ENCODE assay signal across 9 cellular contexts in genomic region chr1:205343431-205344009, GRCh38. TPM values are rescaled to one million over a fixed set of nuclear protein-coding genes. Genes with fewer than 3 reads are reported as not detected.
DNase-seq lines count a peak whose midpoint lies in the region; ATAC-seq and TF ChIP-seq lines count a peak whose summit lies in the region.
"Had no signal": no experiment of that assay in that cellular context is flagged by ENCODE, and none has a peak within 500 bp of the region (broad histone marks: within the 10 kb centered on the region; RNA-seq: fewer than 3 reads in every experiment).

No MANE protein-coding gene starts in this region.

- no peak overlapping the region for H3K4me3 Mint-ChIP-seq in activated CD8-positive, alpha-beta memory T cell treated with anti-CD3 and anti-CD28 coated beads, Interleukin-2, amount 10 ng/mL, durations not matched to agents 7 days and 5 days

- peaks cover 76% of the 10 kb centered on the region for H3K27me3 Mint-ChIP-seq in activated CD8-positive, alpha-beta memory T cell treated with anti-CD3 and anti-CD28 coated beads, Interleukin-2, amount 10 ng/mL, durations not matched to agents 7 days and 5 days

- no peak overlapping the region for H3K27ac Mint-ChIP-seq in activated CD8-positive, alpha-beta memory T cell treated with anti-CD3 and anti-CD28 coated beads, Interleukin-2, amount 10 ng/mL, durations not matched to agents 7 days and 5 days

- TF ChIP-seq POLR2A in body of pancreas (IDR thresholded peaks at IDR 0.05) = no peak

- H3K9me3 ChIP-seq in body of pancreas = no peaks in the 10 kb centered on the region
- no peaks in the 10 kb centered on the region for H3K9me3 ChIP-seq in thoracic aorta

- DNase-seq in activated CD8-positive, alpha-beta memory T cell treated with anti-CD3 and anti-CD28 coated beads for 24 hours = peak; percentile 68
- no peak for DNase-seq in activated CD8-positive, alpha-beta memory T cell treated with anti-CD3 and anti-CD28 coated beads, Interleukin-2, amount 10 ng/mL, durations not matched to agents 7 days and 5 days
- DNase-seq in body of pancreas = peak in 2 of 4 donors; percentile 20 to 41
- DNase-seq in kidney tubule cell (ENCODE audit: low spot score) = peak; percentile 19
- no peak for DNase-seq in thoracic aorta (ENCODE audit: low spot score)
- DNase-seq in AG08395 (ENCODE audit: low spot score) = no peak
- no peak for DNase-seq in occipital lobe (lab: John Stamatoyannopoulos, UW)

- TF ChIP-seq CTCF in body of pancreas (IDR thresholded peaks at IDR 0.05) (no peak), thoracic aorta (IDR thresholded peaks at IDR 0.05) (no peak)

- CTCF ChIA-PET in activated CD8-positive, alpha-beta memory T cell treated with anti-CD3 and anti-CD28 coated beads, Interleukin-2, amount 10 ng/mL, durations not matched to agents 7 days and 5 days (lab: Charles Lee) = interaction anchor here (2.9 kb wide), 1 partner anchor 70 kb away, joined by 10 read pairs; no protein-coding TSS in a partner anchor

- H3K4me1 Mint-ChIP-seq in activated CD8-positive, alpha-beta memory T cell treated with anti-CD3 and anti-CD28 coated beads, Interleukin-2, amount 10 ng/mL, durations not matched to agents 7 days and 5 days = peaks cover 25% of the 10 kb centered on the region

- H3K27me3 ChIP-seq in body of pancreas (peaks cover 0 to 4% of the 10 kb centered on the region in 2 donors), thoracic aorta (replicated peaks; ENCODE audit: insufficient read depth) (peaks cover 13% of the 10 kb centered on the region)

- H3K36me3 ChIP-seq in body of pancreas (replicated peaks in 1 of 2; ENCODE audit: insufficient read depth in 1 of 2, low read depth in 2 of 2) = no peaks in the 10 kb centered on the region
- no peaks in the 10 kb centered on the region for H3K36me3 ChIP-seq in thoracic aorta

- H3K27ac ChIP-seq in body of pancreas (no peak overlapping the region), thoracic aorta (no peak overlapping the region)

- no peak for ATAC-seq in activated CD8-positive, alpha-beta memory T cell treated with anti-CD3 and anti-CD28 coated beads, Interleukin-2, amount 10 ng/mL, durations not matched to agents 7 days and 5 days
- ATAC-seq in body of pancreas (peak; percentile 25), thoracic aorta (ENCODE audit: insufficient number of reproducible peaks, low FRiP score, low read depth) (no peak), GM21619 (IDR thresholded peaks at IDR 0.05; ENCODE audit: unreplicated experiment) (no peak)

- no peak overlapping the region for H3K4me3 ChIP-seq in body of pancreas
- peak overlapping the region; percentile 65 for H3K4me3 ChIP-seq in thoracic aorta

- H3K4me1 ChIP-seq in body of pancreas (peaks cover 16% of the 10 kb centered on the region), thoracic aorta (ENCODE audit: control insufficient read depth in 1 of 2, low read depth in 2 of 2) (peaks cover 12 to 13% of the 10 kb centered on the region in 2 donors)

- H3K36me3 Mint-ChIP-seq in activated CD8-positive, alpha-beta memory T cell treated with anti-CD3 and anti-CD28 coated beads, Interleukin-2, amount 10 ng/mL, durations not matched to agents 7 days and 5 days = peaks cover 1% of the 10 kb centered on the region
- H3K36me3 Mint-ChIP-seq: CD4-positive, CD25-positive, alpha-beta regulatory T cell had no signal

- intact Hi-C loops in body of pancreas (cut with DNase I) = loop anchor here (10.0 kb wide), 1 partner anchor 141 kb away; no protein-coding TSS in a partner anchor

- H3K9me3 Mint-ChIP-seq in activated CD8-positive, alpha-beta memory T cell treated with anti-CD3 and anti-CD28 coated beads, Interleukin-2, amount 10 ng/mL, durations not matched to agents 7 days and 5 days (ENCODE audit: low read depth) = no peaks in the 10 kb centered on the region

- WGBS in body of pancreas, 2 donors = 10 to 55% methylated on average over 4 to 46 of the region's 57 CpGs

RNA-seq across cellular contexts. Expression of gene KLHDC8A, which starts 13.2 kb away (rescaled TPM):
- total RNA-seq in activated CD8-positive, alpha-beta memory T cell treated with anti-CD3 and anti-CD28 coated beads, Interleukin-2, amount 10 ng/mL, durations not matched to agents 7 days and 5 days = not detected
- total RNA-seq in body of pancreas (1 to 10 TPM in 1 of 2 donors, under 1 TPM in 1; 0.78 to 8.6 TPM), thoracic aorta (not detected), occipital lobe (18.6 TPM)
- total RNA-seq: CD4-positive, CD25-positive, alpha-beta regulatory T cell had no signal

RNA-seq across cellular contexts. Expression of gene NUAK2, which starts 22.0 kb away (rescaled TPM):
- 1 to 10 TPM; 1.9 to 6.0 TPM for total RNA-seq in activated CD8-positive, alpha-beta memory T cell treated with anti-CD3 and anti-CD28 coated beads, Interleukin-2, amount 10 ng/mL, durations not matched to agents 7 days and 5 days
- 10 to 100 TPM; 11.2 to 20.8 TPM for total RNA-seq in body of pancreas
- 1 to 10 TPM in 1 of 2 donors, under 1 TPM in 1; 0.78 to 1.5 TPM for total RNA-seq in thoracic aorta
- 1.1 TPM for total RNA-seq in occipital lobe

Comparison
In these comparisons a context has a peak if more than half of its experiments do, and no peak if none do; other contexts are left out.
1. DNase-seq: peak in activated CD8-positive, alpha-beta memory T cell treated with anti-CD3 and anti-CD28 coated beads for 24 hours (single experiment) and kidney tubule cell (single experiment); none in activated CD8-positive, alpha-beta memory T cell treated with anti-CD3 and anti-CD28 coated beads, Interleukin-2, amount 10 ng/mL, durations not matched to agents 7 days and 5 days (single experiment), thoracic aorta (single experiment), AG08395 (single experiment) and occipital lobe (single experiment).